8 cellular contexts compared by ENCODE assay signal in the genomic region with DNA sequence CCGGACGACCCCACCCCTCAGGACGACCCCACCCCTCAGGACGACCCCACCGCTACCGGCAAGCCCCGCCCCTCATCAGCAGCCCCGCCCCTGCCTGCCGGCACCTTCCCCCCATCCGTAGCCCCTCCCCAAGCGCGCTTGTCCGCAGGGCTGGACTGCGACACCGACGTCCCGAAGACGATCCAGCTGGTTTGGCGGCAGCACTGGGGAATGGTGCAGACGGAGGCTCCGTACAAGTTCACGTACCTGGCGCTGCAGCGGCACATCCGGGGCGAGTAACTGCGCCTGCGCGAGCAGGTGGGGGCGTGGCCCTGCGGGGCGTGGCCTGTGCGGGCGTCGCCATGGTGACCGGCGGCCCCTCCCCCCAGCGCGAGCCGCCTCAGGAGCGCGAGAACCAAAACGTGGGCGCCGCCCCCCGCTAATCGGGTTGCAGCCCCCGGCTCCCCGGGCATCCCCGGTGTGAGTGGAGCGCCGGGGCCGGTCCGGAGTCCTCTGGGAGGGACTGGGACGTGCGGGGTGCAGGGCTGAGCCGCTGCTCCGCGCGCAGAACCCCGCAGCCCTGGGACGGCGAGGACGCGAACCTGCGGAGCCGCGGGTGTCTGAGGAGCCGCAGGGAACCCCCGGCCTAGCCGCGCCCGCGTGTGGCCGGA. TPM values are rescaled to one million over a fixed set of nuclear protein-coding genes. Genes with fewer than 3 reads are reported as not detected.
DNase-seq lines count a peak whose midpoint lies in the region; ATAC-seq, FAIRE-seq and TF ChIP-seq lines count a peak whose summit lies in the region.

No MANE protein-coding gene starts in this region.

- peak overlapping the region; percentile 91 for H4K91ac ChIP-seq in H1 (replicated peaks; ENCODE audit: insufficient read length, low read length)

- H3K4me3 Mint-ChIP-seq in mesothelial cell of epicardium, result peak overlapping the region; percentile 69

- H3K18ac ChIP-seq in H1 (ENCODE audit: extremely low read depth, low read length), result peak overlapping the region; percentile 99

- H3K27me3 ChIP-seq in H1 (replicated peaks in 1 of 4; ENCODE audit: control insufficient read depth in 3 of 4, extremely low read depth in 1 of 4, insufficient read depth in 3 of 4, low read length in 3 of 4), result peaks cover 1 to 19% (median 10%) of the 10 kb centered on the region in 4 experiments; a peak in 6 of 7 replicates

- H3K4me1 Mint-ChIP-seq in mesothelial cell of epicardium, result no peaks in the 10 kb centered on the region

- TF ChIP-seq CTCF in GM12875 (IDR thresholded peaks at IDR 0.05; ENCODE audit: borderline replicate concordance, insufficient read depth, low read depth, low read length) (no peak), H1 (IDR thresholded peaks at IDR 0.05; ENCODE audit: control extremely low read depth in 1 of 3, insufficient read depth in 1 of 3, low read depth in 1 of 3, low read length in 3 of 3) (no peak), mesothelial cell of epicardium (IDR thresholded peaks at IDR 0.05; ENCODE audit: unreplicated experiment) (no peak)

- TF ChIP-seq RAD21 in H1 (IDR thresholded peaks at IDR 0.05 in 1 of 2, conservative IDR thresholded peaks at IDR 0.05 in 1 of 2; ENCODE audit: low read depth in 2 of 2, low read length in 2 of 2), result no peak

- peak overlapping the region; percentile 78; the same call in 1 of the 2 replicates for H2AFZ ChIP-seq in H1 (ENCODE audit: low read length)

- H3K23ac ChIP-seq in H1 (ENCODE audit: insufficient read length), result no peak overlapping the region

- H3K79me2 ChIP-seq in H1 (ENCODE audit: control insufficient read depth in 1 of 2, insufficient read depth in 2 of 2, low read length in 2 of 2), result no peaks in the 10 kb centered on the region

- peak overlapping the region; percentile 100 for H4K5ac ChIP-seq in H1 (ENCODE audit: insufficient read length, low read depth, low read length)

- CTCF ChIA-PET in H1 (lab: Charles Lee; ENCODE audit: partially characterized antibody), result no interaction called here

- 6% methylated on average over 48 of the region's 75 CpGs; no CpG with 5 or more reads in 1 of the 2 experiments for WGBS in H1 (ENCODE audit: extremely low coverage in 1 of 2, insufficient coverage in 1 of 2, insufficient read length in 1 of 2, insufficient replicate concordance in 2 of 2, low coverage in 1 of 2, low lambda C conversion rate in 2 of 2, missing lambda C conversion rate in 1 of 2), 2 experiments

- H3K79me1 ChIP-seq in H1 (ENCODE audit: low read depth, low read length), result no peaks in the 10 kb centered on the region

- no peak overlapping the region; the same call in 1 of the 2 replicates for H2BK12ac ChIP-seq in H1 (ENCODE audit: low read depth, low read length)

- H3K36me3 ChIP-seq in H1 (ENCODE audit: control insufficient read depth in 2 of 4, insufficient read depth in 4 of 4, low read length in 3 of 4), result no peaks in the 10 kb centered on the region

- peak overlapping the region; percentile 73 for H3K4me3 ChIP-seq in GM12875 (ENCODE audit: low read depth, low read length)
- H3K4me3 ChIP-seq in H1 (ENCODE audit: extremely low read depth in 1 of 4, insufficient read depth in 2 of 4, low read depth in 3 of 4, low read length in 4 of 4), result peak overlapping the region; percentile 58 to 83 (median 72)

- peak; percentile 70 for ATAC-seq in HG02885 (IDR thresholded peaks at IDR 0.05; ENCODE audit: poor library complexity, unreplicated experiment)
- ATAC-seq in HG03442 (IDR thresholded peaks at IDR 0.05; ENCODE audit: unreplicated experiment), result no peak

- peak overlapping the region; percentile 72 for H2BK120ac ChIP-seq in H1 (replicated peaks; ENCODE audit: low read depth, low read length)

- H3K23me2 ChIP-seq in H1 (ENCODE audit: low read depth, low read length), result peaks cover 7% of the 10 kb centered on the region; the same call in 1 of the 2 replicates

- H3K4ac ChIP-seq in H1 (replicated peaks; ENCODE audit: insufficient read length, low read depth, low read length), result peak overlapping the region; percentile 85

- H3K4me1 ChIP-seq in H1 (replicated peaks in 1 of 4; ENCODE audit: control insufficient read depth in 3 of 4, insufficient read depth in 4 of 4, low read length in 3 of 4), result peaks cover 0 to 9% (median 2%) of the 10 kb centered on the region in 4 experiments; a peak in 5 of 7 replicates

- no peak overlapping the region for H3K27ac ChIP-seq in H1 (ENCODE audit: low read depth, low read length)

- peaks cover 0 to 9% of the 10 kb centered on the region in 2 experiments for H4K20me1 ChIP-seq in H1 (replicated peaks in 1 of 2; ENCODE audit: control insufficient read depth in 1 of 2, insufficient read depth in 2 of 2, low read length in 2 of 2)

- no peak overlapping the region for H3K27ac Mint-ChIP-seq in mesothelial cell of epicardium

- no peak overlapping the region for H2AK5ac ChIP-seq in H1 (ENCODE audit: low read depth, low read length)

- no peak overlapping the region for H2BK20ac ChIP-seq in H1 (ENCODE audit: low read length)

- H3K9ac ChIP-seq in H1 (replicated peaks in 1 of 4; ENCODE audit: extremely low read depth in 1 of 4, low read depth in 3 of 4, low read length in 3 of 4), result peak overlapping the region in 2 of 4 experiments; percentile 62 to 72; a peak in 3 of 7 replicates

- peak overlapping the region; percentile 42 to 84 for H3K4me2 ChIP-seq in H1 (ENCODE audit: insufficient read depth in 1 of 2, low read depth in 2 of 2, low read length in 2 of 2)

- H2BK5ac ChIP-seq in H1 (ENCODE audit: low read depth, low read length), result peak overlapping the region; percentile 93; the same call in 1 of the 2 replicates

- H3K9me3 Mint-ChIP-seq in mesothelial cell of epicardium, result no peaks in the 10 kb centered on the region

- no peak overlapping the region for H3K14ac ChIP-seq in H1 (ENCODE audit: insufficient read length)

- H4K8ac ChIP-seq in H1 (ENCODE audit: extremely low read depth, insufficient read depth, low read length), result peak overlapping the region; percentile 57

- peak; percentile 85 for DNase-seq in NCI-H748 (lab: John Stamatoyannopoulos, UW; ENCODE audit: unreplicated experiment)
- peak; percentile 98 for DNase-seq in activated CD8-positive, alpha-beta memory T cell treated with anti-CD3 and anti-CD28 coated beads for 24 hours
- DNase-seq in H1 (ENCODE audit: low read depth in 1 of 2, low spot score in 2 of 2), result peak; percentile 68 to 99
- DNase-seq in mesothelial cell of epicardium (ENCODE audit: low spot score in 2 of 2, unreplicated experiment in 2 of 2), result peak; percentile 87 to 96
- peak; percentile 73 to 76 for DNase-seq in stimulated activated CD8-positive, alpha-beta memory T cell treated with anti-CD3 and anti-CD28 coated beads, Interleukin-15, amount 100 ng/mL, for 48 hours (ENCODE audit: low read depth in 2 of 2)

- peak overlapping the region; percentile 90 for H3K56ac ChIP-seq in H1 (replicated peaks; ENCODE audit: insufficient read length, low read depth, low read length)

- POLR2A ChIA-PET in H1 (lab: Charles Lee; ENCODE audit: partially characterized antibody), result interaction anchor here (1.2 to 2.8 kb wide), 2 partner anchors 11 to 29 kb away, joined by 3 to 11 read pairs; no protein-coding TSS in a partner anchor

- no peak for TF ChIP-seq EP300 in H1 (IDR thresholded peaks at IDR 0.05; ENCODE audit: borderline replicate concordance in 1 of 2, low read depth in 2 of 2, low read length in 2 of 2)

- TF ChIP-seq POLR2A in H1 (IDR thresholded peaks at IDR 0.05; ENCODE audit: control extremely low read depth in 1 of 2, low read depth in 2 of 2, low read length in 2 of 2), result no peak

- no peaks in the 10 kb centered on the region for H3K36me3 Mint-ChIP-seq in mesothelial cell of epicardium

- H2BK15ac ChIP-seq in H1 (ENCODE audit: low read length), result peak overlapping the region; percentile 81; the same call in 1 of the 2 replicates

- FAIRE-seq in H1 (lab: Jason Lieb, UNC), result peak; percentile 45

- H3K27me3 Mint-ChIP-seq in mesothelial cell of epicardium (ENCODE audit: low read depth), result peaks cover 19% of the 10 kb centered on the region

- no peaks in the 10 kb centered on the region for H3K9me3 ChIP-seq in H1 (ENCODE audit: insufficient read depth in 2 of 2, low read depth in 1 of 2, low read length in 1 of 2)

RNA-seq across cellular contexts. Expression of a gene that starts 4.9 kb away (rescaled TPM):
- not detected in 2 replicates for total RNA-seq in H1 (2021; fragmentation: NEBNext Ultra II Directional; extraction: Animal tissue kit (Norgen Biotek cat#: 25700))
- polyA plus RNA-seq in H1 (2011; rRNA removed), result not detected in 2 replicates
- not detected for polyA plus RNA-seq in H1 (2011; cell fraction: cytosol; rRNA removed)
- polyA plus RNA-seq in H1 (2011; cell fraction: nucleus; rRNA removed), result not detected
- not detected in 4 replicates for polyA plus RNA-seq in H1 (2012, experiment 1 of 2)
- polyA plus RNA-seq in H1 (2012, experiment 2 of 2), result not detected
- polyA plus RNA-seq in H1 (2013, experiment 1 of 2), result 0.02 TPM
- not detected for polyA plus RNA-seq in H1 (2013, experiment 2 of 2)
- not detected in 2 replicates for polyA minus RNA-seq in H1 (2011; rRNA and poly(A)+ RNA removed)
- not detected for polyA minus RNA-seq in H1 (2011; cell fraction: cytosol; rRNA and poly(A)+ RNA removed)
- 0.40 TPM for polyA minus RNA-seq in H1 (2011; cell fraction: nucleus; rRNA and poly(A)+ RNA removed)
- total RNA-seq in mesothelial cell of epicardium, result 0.27 to 0.57 TPM (median 0.40 TPM) in 3 replicates

RNA-seq across cellular contexts. Expression of a gene that starts 46.7 kb away (rescaled TPM):
- total RNA-seq in H1 (2021; fragmentation: NEBNext Ultra II Directional; extraction: Animal tissue kit (Norgen Biotek cat#: 25700)), result 10.9 and 12.4 TPM in 2 replicates
- polyA plus RNA-seq in H1 (2011; rRNA removed), result 10.0 and 15.7 TPM in 2 replicates
- polyA plus RNA-seq in H1 (2011; cell fraction: cytosol; rRNA removed), result 11.1 TPM
- polyA plus RNA-seq in H1 (2011; cell fraction: nucleus; rRNA removed), result 45.2 TPM
- polyA plus RNA-seq in H1 (2012, experiment 1 of 2), result 6.7 to 11.8 TPM (median 10.8 TPM) in 4 replicates
- polyA plus RNA-seq in H1 (2012, experiment 2 of 2), result 9.1 TPM
- polyA plus RNA-seq in H1 (2013, experiment 1 of 2), result 8.9 TPM
- polyA plus RNA-seq in H1 (2013, experiment 2 of 2), result 8.4 TPM
- 2.8 and 4.3 TPM in 2 replicates for polyA minus RNA-seq in H1 (2011; rRNA and poly(A)+ RNA removed)
- polyA minus RNA-seq in H1 (2011; cell fraction: cytosol; rRNA and poly(A)+ RNA removed), result 5.1 TPM
- 14.2 TPM for polyA minus RNA-seq in H1 (2011; cell fraction: nucleus; rRNA and poly(A)+ RNA removed)
- total RNA-seq in mesothelial cell of epicardium, result 28.4 to 32.8 TPM (median 31.8 TPM) in 3 replicates

RNA-seq across cellular contexts. Expression of a gene that starts 49.3 kb away (rescaled TPM):
- 155 and 162 TPM in 2 replicates for total RNA-seq in H1 (2021; fragmentation: NEBNext Ultra II Directional; extraction: Animal tissue kit (Norgen Biotek cat#: 25700))
- polyA plus RNA-seq in H1 (2011; rRNA removed), result 52.3 and 104 TPM in 2 replicates
- polyA plus RNA-seq in H1 (2011; cell fraction: cytosol; rRNA removed), result 82.7 TPM
- 556 TPM for polyA plus RNA-seq in H1 (2011; cell fraction: nucleus; rRNA removed)
- polyA plus RNA-seq in H1 (2012, experiment 1 of 2), result 93.3 to 153 TPM (median 143 TPM) in 4 replicates
- polyA plus RNA-seq in H1 (2012, experiment 2 of 2), result 95.8 TPM
- 113 TPM for polyA plus RNA-seq in H1 (2013, experiment 1 of 2)
- polyA plus RNA-seq in H1 (2013, experiment 2 of 2), result 84.3 TPM
- polyA minus RNA-seq in H1 (2011; rRNA and poly(A)+ RNA removed), result 35.4 and 47.0 TPM in 2 replicates
- polyA minus RNA-seq in H1 (2011; cell fraction: cytosol; rRNA and poly(A)+ RNA removed), result 94.9 TPM
- polyA minus RNA-seq in H1 (2011; cell fraction: nucleus; rRNA and poly(A)+ RNA removed), result 130 TPM
- total RNA-seq in mesothelial cell of epicardium, result 502 to 532 TPM (median 514 TPM) in 3 replicates

RNA-seq across cellular contexts. Expression of a gene that starts 55.9 kb away (rescaled TPM):
- 27.7 and 29.3 TPM in 2 replicates for total RNA-seq in H1 (2021; fragmentation: NEBNext Ultra II Directional; extraction: Animal tissue kit (Norgen Biotek cat#: 25700))
- 121 and 123 TPM in 2 replicates for polyA plus RNA-seq in H1 (2011; rRNA removed)
- 83.6 TPM for polyA plus RNA-seq in H1 (2011; cell fraction: cytosol; rRNA removed)
- polyA plus RNA-seq in H1 (2011; cell fraction: nucleus; rRNA removed), result 56.0 TPM
- polyA plus RNA-seq in H1 (2012, experiment 1 of 2), result 15.3 to 54.0 TPM (median 48.7 TPM) in 4 replicates
- polyA plus RNA-seq in H1 (2012, experiment 2 of 2), result 32.5 TPM
- polyA plus RNA-seq in H1 (2013, experiment 1 of 2), result 35.2 TPM
- 36.8 TPM for polyA plus RNA-seq in H1 (2013, experiment 2 of 2)
- 6.5 and 11.0 TPM in 2 replicates for polyA minus RNA-seq in H1 (2011; rRNA and poly(A)+ RNA removed)
- polyA minus RNA-seq in H1 (2011; cell fraction: cytosol; rRNA and poly(A)+ RNA removed), result 18.9 TPM
- 13.1 TPM for polyA minus RNA-seq in H1 (2011; cell fraction: nucleus; rRNA and poly(A)+ RNA removed)
- 112 to 139 TPM (median 123 TPM) in 3 replicates for total RNA-seq in mesothelial cell of epicardium
